1 cellular context compared by ENCODE assay signal in genomic region chr3:48402281-48402732, GRCh38.
TF ChIP-seq lines count a peak whose summit lies in the region.

No MANE protein-coding gene starts in this region.

TF ChIP-seq in IMR-90, 13 proteins besides CTCF, POLR2A, EP300 and RAD21:
- TF ChIP-seq FOS (IDR thresholded peaks at IDR 0.05; ENCODE audit: low read depth, low read length) (peak; percentile 93), CEBPB (IDR thresholded peaks at IDR 0.05; ENCODE audit: low read depth, low read length) (0 out of 2 replicates have a peak, but pooled peaks have one; percentile 18), MAZ (IDR thresholded peaks at IDR 0.05; ENCODE audit: borderline replicate concordance, low read depth, low read length) (peak; percentile 94), BHLHE40 (IDR thresholded peaks at IDR 0.05; ENCODE audit: low read depth, low read length) (peak; percentile 100), RFX5 (IDR thresholded peaks at IDR 0.05; ENCODE audit: low read depth, low read length) (no peak), CHD1 (IDR thresholded peaks at IDR 0.05; ENCODE audit: low read depth, low read length) (no peak), USF2 (IDR thresholded peaks at IDR 0.05; ENCODE audit: low read depth, low read length) (peak; percentile 95), MXI1 (IDR thresholded peaks at IDR 0.05; ENCODE audit: borderline replicate concordance, low read depth, low read length) (peak; percentile 88)
